8 cellular contexts compared by ENCODE assay signal in genomic region chr7:148982596-148983219, GRCh38. TPM values are rescaled to one million over a fixed set of nuclear protein-coding genes. Genes with fewer than 3 reads are reported as not detected.
DNase-seq lines count a peak whose midpoint lies in the region; ATAC-seq and TF ChIP-seq lines count a peak whose summit lies in the region.

No MANE protein-coding gene starts in this region.

- H3K9me3 ChIP-seq in subcutaneous abdominal adipose tissue (ENCODE audit: control insufficient read depth in 5 of 5, low read length in 5 of 5), result no peaks in the 10 kb centered on the region

- peak overlapping the region in 4 of 5 donors; percentile 8 to 79 (median 41) for H3K9ac ChIP-seq in subcutaneous abdominal adipose tissue (ENCODE audit: low read length in 5 of 5)

- H3K36me3 ChIP-seq in kidney epithelial cell (ENCODE audit: control insufficient read depth, insufficient read depth, low read length) (no peaks in the 10 kb centered on the region), subcutaneous abdominal adipose tissue (ENCODE audit: control insufficient read depth in 5 of 5, insufficient read depth in 5 of 5, low read length in 5 of 5) (no peaks in the 10 kb centered on the region)

- DNase-seq in EL (peak; percentile 40), M059J (ENCODE audit: low read depth) (peak; percentile 54), amniotic epithelial cell (ENCODE audit: low read depth) (peak; percentile 55), kidney epithelial cell (ENCODE audit: low read depth) (no peak), foreskin melanocyte (no peak), COLO668 (lab: John Stamatoyannopoulos, UW; ENCODE audit: unreplicated experiment) (no peak)

- no peaks in the 10 kb centered on the region for H3K27me3 ChIP-seq in kidney epithelial cell (ENCODE audit: control insufficient read depth, insufficient read depth, low read length)
- peaks cover 0 to 8% (median 6%) of the 10 kb centered on the region in 5 donors for H3K27me3 ChIP-seq in subcutaneous abdominal adipose tissue (ENCODE audit: control insufficient read depth in 5 of 5, insufficient read depth in 4 of 5, low read length in 5 of 5)

- H3K4me3 ChIP-seq in kidney epithelial cell (ENCODE audit: low read depth, low read length) (peak overlapping the region; percentile 59), subcutaneous abdominal adipose tissue (ENCODE audit: low read depth in 1 of 5, low read length in 5 of 5) (peak overlapping the region; percentile 67 to 76 (median 69))

- H3K4me1 ChIP-seq in subcutaneous abdominal adipose tissue (ENCODE audit: control insufficient read depth in 5 of 5, insufficient read depth in 5 of 5, low read length in 5 of 5), result peaks cover 7 to 34% (median 24%) of the 10 kb centered on the region in 5 donors

- no peak for TF ChIP-seq CTCF in kidney epithelial cell (IDR thresholded peaks at IDR 0.05; ENCODE audit: insufficient read depth, low read length, poor library complexity, severe bottlenecking)

- ATAC-seq in HG03196 (IDR thresholded peaks at IDR 0.05; ENCODE audit: unreplicated experiment), result no peak

- no peak overlapping the region for H3K27ac ChIP-seq in subcutaneous abdominal adipose tissue (ENCODE audit: low read depth, low read length)

RNA-seq across cellular contexts. Expression of gene PDIA4, which starts 45.6 kb away (rescaled TPM):
- total RNA-seq in M059J (2014; rRNA removed; shearing (Covaris generic)), result 307 and 409 TPM in 2 replicates
- 216 and 225 TPM in 2 replicates for total RNA-seq in kidney epithelial cell

Comparison
In these comparisons a context has a peak if more than half of its experiments do, and no peak if none do; other contexts are left out.
1. DNase-seq: peak in EL (single experiment), M059J (single experiment) and amniotic epithelial cell (single experiment); none in kidney epithelial cell (single experiment), foreskin melanocyte (single experiment) and COLO668 (single experiment).